8 cellular contexts compared by ENCODE assay signal in the genomic region with DNA sequence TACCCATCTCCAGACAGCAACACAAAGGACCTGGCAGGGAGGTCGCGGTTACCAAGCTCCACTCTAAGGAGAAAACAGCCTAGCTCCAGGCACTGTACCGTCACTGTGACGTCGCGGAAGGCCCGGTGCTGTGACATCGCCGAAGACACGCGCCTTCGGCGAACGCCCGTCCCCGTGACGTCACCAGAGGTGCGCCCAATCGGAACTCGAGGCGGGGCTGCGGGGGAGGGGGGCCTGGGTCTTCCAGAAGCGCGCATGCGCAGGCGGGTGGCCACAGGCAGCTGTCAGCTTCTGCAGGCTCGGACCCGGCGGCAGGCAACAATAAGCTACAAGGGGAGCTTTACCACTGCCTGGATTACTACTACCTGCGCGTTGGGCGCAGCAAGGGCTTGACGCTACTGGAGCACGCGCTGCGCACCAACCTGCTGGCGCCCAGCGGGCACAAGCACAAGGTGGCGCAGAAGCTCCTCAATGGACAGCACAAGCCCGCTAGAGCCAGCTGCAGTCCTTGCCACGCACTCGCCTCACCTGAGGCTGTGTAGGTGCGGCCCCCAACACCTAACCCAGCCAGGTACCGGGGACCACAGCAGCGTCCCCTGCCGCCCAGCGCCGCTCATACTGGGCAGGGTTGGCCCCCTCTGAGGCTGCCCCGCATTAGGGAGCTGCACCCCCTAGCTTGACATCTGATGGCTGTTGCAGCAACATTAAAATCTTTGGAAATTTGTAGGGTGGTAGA.
DNase-seq lines count a peak whose midpoint lies in the region; ATAC-seq and TF ChIP-seq lines count a peak whose summit lies in the region.

No MANE protein-coding gene starts in this region.

- H3K79me2 ChIP-seq in ACC112 (ENCODE audit: control insufficient read depth, insufficient read depth, low read length, unreplicated experiment) (no peaks in the 10 kb centered on the region), SU-DHL-6 (ENCODE audit: insufficient read depth, low read length) (no peaks in the 10 kb centered on the region), parathyroid adenoma (no peaks in the 10 kb centered on the region)

- no peaks in the 10 kb centered on the region for H4K20me1 ChIP-seq in SU-DHL-6 (ENCODE audit: low read depth, low read length)

- peak overlapping the region; percentile 63 for H3K4me2 ChIP-seq in SU-DHL-6 (ENCODE audit: low read depth, low read length, poor library complexity, severe bottlenecking)
- peak overlapping the region; percentile 55 for H3K4me2 ChIP-seq in parathyroid adenoma (ENCODE audit: low read length)

- no peaks in the 10 kb centered on the region for H3F3A ChIP-seq in SU-DHL-6 (ENCODE audit: insufficient read depth)

- intact Hi-C loops in heart left ventricle (cut with DNase I), result loop anchor here in 1 of 10 donors (10.0 kb wide), 1 partner anchor 269 kb away; no protein-coding TSS in a partner anchor

- H3K9me3 ChIP-seq in SU-DHL-6 (ENCODE audit: insufficient read depth, low read length) (no peaks in the 10 kb centered on the region), heart left ventricle (no peaks in the 10 kb centered on the region), parathyroid adenoma (ENCODE audit: control insufficient read depth, low read length) (no peaks in the 10 kb centered on the region), thoracic aorta (no peaks in the 10 kb centered on the region)

- H3K27me3 ChIP-seq in ACC112 (ENCODE audit: insufficient read depth, low read length) (no peaks in the 10 kb centered on the region), SU-DHL-6 (ENCODE audit: low read length) (no peaks in the 10 kb centered on the region), heart left ventricle (no peaks in the 10 kb centered on the region), parathyroid adenoma (ENCODE audit: control insufficient read depth, insufficient read depth, low read length) (no peaks in the 10 kb centered on the region), thoracic aorta (replicated peaks; ENCODE audit: insufficient read depth) (no peaks in the 10 kb centered on the region)

- peaks cover 7% of the 10 kb centered on the region for H3K4me1 ChIP-seq in ACC112 (ENCODE audit: control insufficient read depth, insufficient read depth, low read length, unreplicated experiment)
- H3K4me1 ChIP-seq in heart left ventricle, result peaks cover 0 to 13% (median 9%) of the 10 kb centered on the region in 12 donors
- H3K4me1 ChIP-seq in parathyroid adenoma, result peaks cover 6% of the 10 kb centered on the region
- H3K4me1 ChIP-seq in thoracic aorta (ENCODE audit: control insufficient read depth in 1 of 2, low read depth in 2 of 2), result peaks cover 4 to 8% of the 10 kb centered on the region in 2 donors

- WGBS in heart left ventricle, 4 donors, result 4 to 17% (median 8%) methylated on average over 2 to 49 of the region's 49 CpGs

- H3K36me3 ChIP-seq in ACC112 (ENCODE audit: insufficient read depth, low read length), result no peaks in the 10 kb centered on the region
- H3K36me3 ChIP-seq in SU-DHL-6 (ENCODE audit: low read length), result no peaks in the 10 kb centered on the region
- peaks cover 0 to 21% (median 2%) of the 10 kb centered on the region in 9 donors for H3K36me3 ChIP-seq in heart left ventricle
- H3K36me3 ChIP-seq in parathyroid adenoma (ENCODE audit: control insufficient read depth, insufficient read depth, low read length), result no peaks in the 10 kb centered on the region
- no peaks in the 10 kb centered on the region for H3K36me3 ChIP-seq in thoracic aorta

- in situ Hi-C loops in GM18951 (cut with MboI; ENCODE audit: low sequenced_read_pairs, unreplicated experiment), result no loop called here

- H3K9me2 ChIP-seq in SU-DHL-6 (replicated peaks; ENCODE audit: insufficient read depth, low read length), result no peaks in the 10 kb centered on the region

- peak; percentile 57 for TF ChIP-seq CTCF in SU-DHL-6 (IDR thresholded peaks at IDR 0.05; ENCODE audit: insufficient read depth, low read length, poor library complexity, severe bottlenecking)
- peak in 10 of 12 donors; percentile 10 to 56 (median 38) for TF ChIP-seq CTCF in heart left ventricle (IDR thresholded peaks at IDR 0.05)
- TF ChIP-seq CTCF in parathyroid adenoma (IDR thresholded peaks at IDR 0.05), result peak; percentile 48
- TF ChIP-seq CTCF in thoracic aorta (IDR thresholded peaks at IDR 0.05), result peak; percentile 25

- H2AFZ ChIP-seq in ACC112 (ENCODE audit: low read length, unreplicated experiment) (peak overlapping the region; percentile 68), SU-DHL-6 (ENCODE audit: low read depth, low read length, severe bottlenecking) (peak overlapping the region; percentile 73), parathyroid adenoma (peak overlapping the region; percentile 97)

- ATAC-seq in heart left ventricle (peak; percentile 73 to 93 (median 91)), thoracic aorta (ENCODE audit: insufficient number of reproducible peaks, low FRiP score, low read depth) (peak; percentile 51)

- DNase-seq in HK-2 (ENCODE audit: unreplicated experiment) (peak; percentile 86), amniotic epithelial cell (ENCODE audit: low read depth) (peak; percentile 80), heart left ventricle (peak; percentile 80 to 91 (median 88)), thoracic aorta (ENCODE audit: low spot score) (peak; percentile 50)

- H3K9ac ChIP-seq in SU-DHL-6 (ENCODE audit: low read length) (peak overlapping the region; percentile 40), parathyroid adenoma (no peak overlapping the region)

- TF ChIP-seq POLR2A in GM18951 (IDR thresholded peaks at IDR 0.05; ENCODE audit: extremely low read depth, insufficient read depth, insufficient read length) (peak; percentile 40), heart left ventricle (IDR thresholded peaks at IDR 0.05) (no peak)

- H3K27ac ChIP-seq in ACC112 (ENCODE audit: low read depth, low read length) (no peak overlapping the region), SU-DHL-6 (ENCODE audit: low read depth, low read length) (peak overlapping the region; percentile 46; the same call in 1 of the 2 replicates), heart left ventricle (peak overlapping the region in 2 of 12 donors; percentile 32 to 37), parathyroid adenoma (peak overlapping the region; percentile 29), thoracic aorta (no peak overlapping the region)

- H3K4me3 ChIP-seq in ACC112 (ENCODE audit: low read depth, low read length) (peak overlapping the region; percentile 71), SU-DHL-6 (ENCODE audit: insufficient read depth, low read length, poor library complexity, severe bottlenecking) (peak overlapping the region; percentile 52), heart left ventricle (peak overlapping the region; percentile 38 to 70 (median 56)), parathyroid adenoma (ENCODE audit: low read depth, low read length) (peak overlapping the region; percentile 23), thoracic aorta (peak overlapping the region; percentile 76)

Comparison
In these comparisons a context has a peak if more than half of its experiments do, and no peak if none do; other contexts are left out.
1. H3K27ac ChIP-seq: peak in SU-DHL-6 (single experiment) and parathyroid adenoma (single experiment); none in ACC112 (single experiment) and thoracic aorta (0 of 2).
2. H3K4me3 ChIP-seq: peak in every context shown above with its lines; median percentile 76 in thoracic aorta; 71 in ACC112; 56 in heart left ventricle; 52 in SU-DHL-6; 23 in parathyroid adenoma.
3. Peak in every context shown above with its lines, with median percentiles within 50 percentile points of each other: H2AFZ ChIP-seq, DNase-seq and CTCF ChIP-seq.